Comparison of ENCODE assay signal across 20 cellular contexts in genomic region chr1:83515566-83516169, GRCh38.
DNase-seq lines count a peak whose midpoint lies in the region; ATAC-seq, FAIRE-seq and TF ChIP-seq lines count a peak whose summit lies in the region.
"Had no signal": no experiment of that assay in that cellular context is flagged by ENCODE, and none has a peak within 500 bp of the region (broad histone marks: within the 10 kb centered on the region; RNA-seq: fewer than 3 reads in every experiment).

No MANE protein-coding gene starts in this region.

- no CpG with 5 or more reads among the region's 6 CpGs for WGBS in trophoblast cell (ENCODE audit: extremely low coverage, insufficient coverage, insufficient read length)
- 10% methylated on average over 6 of the region's 6 CpGs for WGBS in HepG2 (ENCODE audit: low lambda C conversion rate)

- no peak overlapping the region for H4K12ac ChIP-seq in trophoblast cell (ENCODE audit: low read depth, low read length)

- no peak overlapping the region for H3K18ac ChIP-seq in trophoblast cell (ENCODE audit: low read length)

- H2BK12ac ChIP-seq in trophoblast cell (ENCODE audit: low read length), result no peak overlapping the region

- no peak for TF ChIP-seq RAD21 in HepG2 (CRISPR knock-in tag; IDR thresholded peaks at IDR 0.05)

- no peaks in the 10 kb centered on the region for H3K27me3 Mint-ChIP-seq in activated naive CD4-positive, alpha-beta T cell treated with anti-CD3 and anti-CD28 coated beads, Interleukin-2, amount 50 U/mL, for 24 hours
- no peaks in the 10 kb centered on the region for H3K27me3 Mint-ChIP-seq in activated naive CD8-positive, alpha-beta T cell treated with anti-CD3 and anti-CD28 coated beads, Interleukin-2, amount 50 U/mL, for 24 hours

- intact Hi-C loops in HepG2 (cut with micrococcal nuclease; ENCODE audit: unreplicated experiment), result no loop called here

- TF ChIP-seq EP300 in HepG2 (IDR thresholded peaks at IDR 0.05; ENCODE audit: low read depth in 2 of 2, low read length in 2 of 2), result no peak
- no peak for TF ChIP-seq EP300 in HepG2 (CRISPR knock-in tag; IDR thresholded peaks at IDR 0.05; ENCODE audit: borderline replicate concordance)

- no peak for TF ChIP-seq CTCF in HepG2 (CRISPR knock-in tag; IDR thresholded peaks at IDR 0.05)

- POLR2A ChIA-PET in HepG2 (lab: Yijun Ruan, JAX), result no interaction called here

- no peak overlapping the region for H2BK5ac ChIP-seq in trophoblast cell (ENCODE audit: low read depth, low read length, poor library complexity)

- peak overlapping the region; percentile 57 for H3K27ac Mint-ChIP-seq in activated naive CD4-positive, alpha-beta T cell treated with anti-CD3 and anti-CD28 coated beads, Interleukin-2, amount 50 U/mL, for 24 hours
- H3K27ac Mint-ChIP-seq in activated naive CD8-positive, alpha-beta T cell treated with anti-CD3 and anti-CD28 coated beads, Interleukin-2, amount 50 U/mL, for 24 hours, result peak overlapping the region; percentile 36

- in situ Hi-C loops in HepG2 (cut with HindIII; ENCODE audit: extremely low pct_ligation_motif_present, low pct_unique_long_range_greater_than_20kb), result no loop called here

- peak overlapping the region; percentile 27 for H3K4me3 Mint-ChIP-seq in activated naive CD4-positive, alpha-beta T cell treated with anti-CD3 and anti-CD28 coated beads, Interleukin-2, amount 50 U/mL, for 24 hours
- no peak overlapping the region for H3K4me3 Mint-ChIP-seq in activated naive CD8-positive, alpha-beta T cell treated with anti-CD3 and anti-CD28 coated beads, Interleukin-2, amount 50 U/mL, for 24 hours

- no peak overlapping the region for H3K23ac ChIP-seq in trophoblast cell (ENCODE audit: low read length)

- H3K9ac ChIP-seq in trophoblast cell (ENCODE audit: low read length), result no peak overlapping the region
- no peak overlapping the region for H3K9ac ChIP-seq in HepG2 (ENCODE audit: insufficient read depth, low read depth, low read length)

- H3K4me2 ChIP-seq in trophoblast cell (ENCODE audit: low read length), result no peak overlapping the region
- H3K4me2 ChIP-seq in HepG2 (ENCODE audit: low read depth, low read length), result no peak overlapping the region

- no peaks in the 10 kb centered on the region for H3K27me3 ChIP-seq in SJSA1 (replicated peaks)
- no peaks in the 10 kb centered on the region for H3K27me3 ChIP-seq in trophoblast cell (ENCODE audit: insufficient read depth, low read length)
- H3K27me3 ChIP-seq in HepG2 (ENCODE audit: control insufficient read depth in 1 of 2, insufficient read depth in 2 of 2, low read length in 2 of 2), result no peaks in the 10 kb centered on the region
- H3K27me3 ChIP-seq: upper lobe of left lung had no signal

- peaks cover 6% of the 10 kb centered on the region for H3K9me3 Mint-ChIP-seq in activated naive CD4-positive, alpha-beta T cell treated with anti-CD3 and anti-CD28 coated beads, Interleukin-2, amount 50 U/mL, for 24 hours
- H3K9me3 Mint-ChIP-seq in activated naive CD8-positive, alpha-beta T cell treated with anti-CD3 and anti-CD28 coated beads, Interleukin-2, amount 50 U/mL, for 24 hours, result peaks cover 9% of the 10 kb centered on the region

- H4K8ac ChIP-seq in trophoblast cell (ENCODE audit: low read depth, low read length), result no peak overlapping the region

- H3K9me3 ChIP-seq in SJSA1 (replicated peaks) (no peaks in the 10 kb centered on the region), trophoblast cell (ENCODE audit: insufficient read depth, low read depth, low read length) (no peaks in the 10 kb centered on the region), HepG2 (ENCODE audit: low read length) (peaks cover 94% of the 10 kb centered on the region)
- H3K9me3 ChIP-seq: upper lobe of left lung had no signal

- H3K4ac ChIP-seq in trophoblast cell (ENCODE audit: low read depth, low read length), result no peak overlapping the region

- no peak overlapping the region for H4K91ac ChIP-seq in trophoblast cell (ENCODE audit: low read depth, low read length)

- no peaks in the 10 kb centered on the region for H3K79me2 ChIP-seq in trophoblast cell (ENCODE audit: control insufficient read depth, insufficient read depth, low read length, poor library complexity)
- no peaks in the 10 kb centered on the region for H3K79me2 ChIP-seq in HepG2 (ENCODE audit: insufficient read depth, low read length)

- H3K4me1 ChIP-seq in SJSA1 (replicated peaks) (peaks cover 21% of the 10 kb centered on the region), trophoblast cell (ENCODE audit: control insufficient read depth in 1 of 2, insufficient read depth in 2 of 2, low read length in 2 of 2) (no peaks in the 10 kb centered on the region), HepG2 (ENCODE audit: insufficient read depth, low read length) (no peaks in the 10 kb centered on the region)
- H3K4me1 ChIP-seq: upper lobe of left lung had no signal

- no peak overlapping the region for H3K14ac ChIP-seq in trophoblast cell (ENCODE audit: low read length)

- TF ChIP-seq POLR2A in HepG2 (IDR thresholded peaks at IDR 0.05; ENCODE audit: insufficient read depth in 1 of 2, low read depth in 2 of 2, low read length in 2 of 2), result no peak

- no peak for DNase-seq in activated naive CD4-positive, alpha-beta T cell treated with Interleukin-2 at 50 U/mL for 16 hours
- DNase-seq in SJSA1 (ENCODE audit: low read depth in 1 of 2, low spot score in 2 of 2) (peak; percentile 67 to 69), trophoblast cell (peak in 1 of 2 donors; percentile 62), HepG2 (ENCODE audit: low spot score) (no peak), SW 1271 (lab: John Stamatoyannopoulos, UW) (no peak), NOMO-1 treated with DMSO at 0.1 percent for 48 hours (lab: John Stamatoyannopoulos, UW; ENCODE audit: unreplicated experiment) (no peak)
- DNase-seq in activated naive CD8-positive, alpha-beta T cell treated with anti-CD3 and anti-CD28 coated beads, Interleukin-2, amount 50 U/mL, for 24 hours, result no peak
- DNase-seq: cortex of kidney; DND-41; hypothalamus; NCI-H2107; NCI-H510A treated with DMSO at 0.1 percent for 48 hours; right cardiac atrium; stimulated activated naive CD4-positive, alpha-beta T cell; upper lobe of left lung had no signal

- H3K27ac ChIP-seq in SJSA1 (peak overlapping the region; percentile 48), trophoblast cell (ENCODE audit: low read depth, low read length) (no peak overlapping the region), HepG2 (ENCODE audit: extremely low read length, insufficient read depth, low read length) (no peak overlapping the region)
- H3K27ac ChIP-seq: upper lobe of left lung had no signal

- FAIRE-seq in HepG2 (lab: Jason Lieb, UNC), result no peak
- FAIRE-seq: bronchial epithelial cell, GM18507, keratinocyte had no signal

- ATAC-seq in activated naive CD8-positive, alpha-beta T cell treated with anti-CD3 and anti-CD28 coated beads, Interleukin-2, amount 50 U/mL, for 24 hours, result no peak
- ATAC-seq in HepG2, result no peak
- ATAC-seq: right cardiac atrium had no signal

- CTCF ChIA-PET in HepG2 (lab: Yijun Ruan, JAX; ENCODE audit: low intra/inter-chr PET ratio, low total read pairs), result no interaction called here

- H2BK120ac ChIP-seq in trophoblast cell (ENCODE audit: insufficient read depth, low read length, poor library complexity), result peak overlapping the region; percentile 2

- H3K36me3 ChIP-seq in SJSA1 (no peaks in the 10 kb centered on the region), trophoblast cell (ENCODE audit: control insufficient read depth in 1 of 2, insufficient read depth in 2 of 2, low read length in 2 of 2) (no peaks in the 10 kb centered on the region), HepG2 (replicated peaks in 1 of 2; ENCODE audit: control insufficient read depth in 1 of 2, insufficient read depth in 2 of 2, low read length in 2 of 2) (no peaks in the 10 kb centered on the region)
- H3K36me3 ChIP-seq: upper lobe of left lung had no signal

- H4K20me1 ChIP-seq in HepG2 (ENCODE audit: insufficient read depth, low read length), result no peaks in the 10 kb centered on the region

- peaks cover 5% of the 10 kb centered on the region for H3K79me1 ChIP-seq in trophoblast cell (ENCODE audit: low read length)

- H2AFZ ChIP-seq in trophoblast cell (ENCODE audit: insufficient read depth, low read length, poor library complexity) (no peak overlapping the region), HepG2 (ENCODE audit: low read length) (no peak overlapping the region)

- H3K4me1 Mint-ChIP-seq in activated naive CD4-positive, alpha-beta T cell treated with anti-CD3 and anti-CD28 coated beads, Interleukin-2, amount 50 U/mL, for 24 hours, result peaks cover 31% of the 10 kb centered on the region
- peaks cover 20% of the 10 kb centered on the region for H3K4me1 Mint-ChIP-seq in activated naive CD8-positive, alpha-beta T cell treated with anti-CD3 and anti-CD28 coated beads, Interleukin-2, amount 50 U/mL, for 24 hours

- no peak overlapping the region for H2AK5ac ChIP-seq in trophoblast cell (ENCODE audit: low read length)

- peaks cover 7% of the 10 kb centered on the region for H3K36me3 Mint-ChIP-seq in activated naive CD4-positive, alpha-beta T cell treated with anti-CD3 and anti-CD28 coated beads, Interleukin-2, amount 50 U/mL, for 24 hours
- H3K36me3 Mint-ChIP-seq in activated naive CD8-positive, alpha-beta T cell treated with anti-CD3 and anti-CD28 coated beads, Interleukin-2, amount 50 U/mL, for 24 hours (ENCODE audit: low read depth), result no peaks in the 10 kb centered on the region

- no TSS peak for BruUV-seq in HepG2 (replicated peaks; lab: Mats Ljungman, UMichigan)

- H3K4me3 ChIP-seq in SJSA1 (no peak overlapping the region), trophoblast cell (ENCODE audit: low read depth, low read length) (no peak overlapping the region), HepG2 (replicated peaks in 1 of 3; ENCODE audit: insufficient read depth in 1 of 3, low read depth in 2 of 3, low read length in 3 of 3) (no peak overlapping the region)
- H3K4me3 ChIP-seq: lung, upper lobe of left lung had no signal

TF ChIP-seq in HepG2, 621 proteins besides CTCF, POLR2A, EP300 and RAD21 (continues in another document):
- TF ChIP-seq ZNF446 (CRISPR knock-in tag; IDR thresholded peaks at IDR 0.05), result no peak
- TF ChIP-seq AKAP8 (CRISPR knock-in tag; IDR thresholded peaks at IDR 0.05), result no peak
- no peak for TF ChIP-seq HNRNPH1 (optimal IDR thresholded peaks at IDR 0.05; ENCODE audit: low read depth, low read length)
- TF ChIP-seq DR1 (CRISPR knock-in tag; IDR thresholded peaks at IDR 0.05), result no peak

Comparison
In these comparisons a context has a peak if more than half of its experiments do, and no peak if none do; other contexts are left out.
1. DNase-seq: peak in SJSA1 (2 of 2); none in activated naive CD4-positive, alpha-beta T cell treated with Interleukin-2 at 50 U/mL for 16 hours (single experiment), activated naive CD8-positive, alpha-beta T cell treated with anti-CD3 and anti-CD28 coated beads, Interleukin-2, amount 50 U/mL, for 24 hours (single experiment), HepG2 (single experiment), SW 1271 (0 of 2) and NOMO-1 treated with DMSO at 0.1 percent for 48 hours (single experiment).